8 cellular contexts compared by ENCODE assay signal in genomic region chr2:24049485-24050021, GRCh38. TPM values are rescaled to one million over a fixed set of nuclear protein-coding genes. Genes with fewer than 3 reads are reported as not detected.
A peak's percentile ranks its signal among the peaks of the same experiment; 100 is the strongest.
DNase-seq lines count a peak whose midpoint lies in the region; ATAC-seq and TF ChIP-seq lines count a peak whose summit lies in the region.

Gene FKBP1B, plus strand, starts transcription at chr2:24049741. Its CDS starts 109 bp downstream, at chr2:24049850.

- H3K4me1 ChIP-seq in OCI-LY1 (ENCODE audit: insufficient read depth, low read length, severe bottlenecking) (peaks cover 32% of the 10 kb centered on the region), osteoblast (ENCODE audit: insufficient read depth, low read length) (peaks cover 20% of the 10 kb centered on the region), urinary bladder (ENCODE audit: insufficient read depth) (peaks cover 4% of the 10 kb centered on the region)

- DNase-seq in AG04449 (ENCODE audit: low read depth, low spot score) = no peak
- DNase-seq in HCEC 1CT = peak; percentile 25
- peak; percentile 47 for DNase-seq in activated gamma-delta T cell treated with Interleukin-2 at 50 U/mL for 16 hours
- no peak for DNase-seq in glomerular endothelial cell (ENCODE audit: extremely low read depth, low read depth, low spot score)
- DNase-seq in osteoblast (ENCODE audit: insufficient read length, low spot score, missing footprints) = no peak

- peak within 1 kb of the TSS; percentile 64 for H3K4me3 ChIP-seq in AG04449 (ENCODE audit: low read depth, low read length)
- peak within 1 kb of the TSS; percentile 72 for H3K4me3 ChIP-seq in OCI-LY1 (ENCODE audit: low read depth, low read length, poor library complexity, severe bottlenecking)
- peak within 1 kb of the TSS; percentile 77 for H3K4me3 ChIP-seq in osteoblast (ENCODE audit: insufficient read depth, low read length)
- H3K4me3 ChIP-seq in urinary bladder (ENCODE audit: low read depth, low read length) = peak within 1 kb of the TSS; percentile 89

- POLR2A ChIA-PET in AG04449 (lab: Yijun Ruan, JAX) = interaction anchor here (1.1 kb wide), 1 partner anchor 122 kb away, joined by 3 read pairs; the partner anchor contains the start of gene ATAD2B

- H3K27me3 ChIP-seq in OCI-LY1 (ENCODE audit: insufficient read depth, low read length) = no peaks in the 10 kb centered on the region
- H3K27me3 ChIP-seq in osteoblast (ENCODE audit: insufficient read depth, low read length) = peaks cover 3% of the 10 kb centered on the region

- H2AFZ ChIP-seq in OCI-LY1 (ENCODE audit: low read length) = peak within 1 kb of the TSS; percentile 88
- peak within 1 kb of the TSS; percentile 85 for H2AFZ ChIP-seq in osteoblast (ENCODE audit: low read length)

- H3F3A ChIP-seq in OCI-LY1 (ENCODE audit: insufficient read depth, low read length) = no peaks in the 10 kb centered on the region

- H4K20me1 ChIP-seq in OCI-LY1 (ENCODE audit: insufficient read depth, low read length) = no peaks in the 10 kb centered on the region
- H4K20me1 ChIP-seq in osteoblast (ENCODE audit: insufficient read depth, low read length) = no peaks in the 10 kb centered on the region

- H3K36me3 ChIP-seq in OCI-LY1 (ENCODE audit: insufficient read depth, low read length) (no peaks in the 10 kb centered on the region), osteoblast (ENCODE audit: insufficient read depth, low read length) (no peaks in the 10 kb centered on the region), urinary bladder (ENCODE audit: insufficient read depth) (no peaks in the 10 kb centered on the region)

- peak within 1 kb of the TSS; percentile 61 for H3K9ac ChIP-seq in OCI-LY1 (ENCODE audit: low read length)

- CTCF ChIA-PET in AG04449 (lab: Yijun Ruan, JAX) = interaction anchor here (1.1 to 2.0 kb wide), 2 partner anchors 16 to 35 kb away, joined by 4 to 11 read pairs; partner anchors contain the start of gene TP53I3

- H3K27ac ChIP-seq in OCI-LY1 (ENCODE audit: low read depth, low read length, poor library complexity, severe bottlenecking) (no peak within 1 kb of the TSS), osteoblast (ENCODE audit: low read depth, low read length) (no peak within 1 kb of the TSS), urinary bladder (ENCODE audit: low read depth) (peak within 1 kb of the TSS; percentile 52)

- no peaks in the 10 kb centered on the region for H3K9me3 ChIP-seq in OCI-LY1 (ENCODE audit: low read length)
- no peaks in the 10 kb centered on the region for H3K9me3 ChIP-seq in osteoblast (ENCODE audit: low read depth, low read length)

- H3K79me2 ChIP-seq in OCI-LY1 (ENCODE audit: insufficient read depth, low read length) (peaks cover 17% of the 10 kb centered on the region), osteoblast (ENCODE audit: insufficient read depth, low read length) (peaks cover 19% of the 10 kb centered on the region)

- WGBS in urinary bladder = under 1% methylated on average over 52 of the region's 52 CpGs

- TF ChIP-seq CTCF in AG04449 (IDR thresholded peaks at IDR 0.05; ENCODE audit: insufficient read depth, low read length, missing control alignments) (no peak), OCI-LY1 (IDR thresholded peaks at IDR 0.05; ENCODE audit: low read length) (no peak), osteoblast (IDR thresholded peaks at IDR 0.05; ENCODE audit: extremely low read depth, low read depth, low read length) (no peak)

- no peaks in the 10 kb centered on the region for H3K9me2 ChIP-seq in OCI-LY1 (ENCODE audit: low read depth, low read length)

- H3K4me2 ChIP-seq in OCI-LY1 (ENCODE audit: low read length) = peak within 1 kb of the TSS; percentile 97
- H3K4me2 ChIP-seq in osteoblast (ENCODE audit: insufficient read depth, low read length) = peak within 1 kb of the TSS; percentile 86

- ATAC-seq in HG03025 (IDR thresholded peaks at IDR 0.05; ENCODE audit: low FRiP score, unreplicated experiment) = no peak

RNA-seq across cellular contexts. Expression of gene FKBP1B, which starts in this region (rescaled TPM):
- total RNA-seq in glomerular endothelial cell (14.9 and 18.1 TPM in 2 replicates), osteoblast (2.7 and 3.3 TPM in 2 replicates), urinary bladder (5.1 TPM)
- 10.5 TPM for polyA plus RNA-seq in urinary bladder

Comparison
In these comparisons a context has a peak if more than half of its experiments do, and no peak if none do; other contexts are left out.
1. DNase-seq: peak in HCEC 1CT (single experiment) and activated gamma-delta T cell treated with Interleukin-2 at 50 U/mL for 16 hours (single experiment); none in AG04449 (single experiment), glomerular endothelial cell (single experiment) and osteoblast (single experiment).
2. Peak in every context shown above with its lines, with median percentiles within 50 percentile points of each other: H3K4me3 ChIP-seq.